Comparison of ENCODE assay signal across 8 cellular contexts in the genomic region with DNA sequence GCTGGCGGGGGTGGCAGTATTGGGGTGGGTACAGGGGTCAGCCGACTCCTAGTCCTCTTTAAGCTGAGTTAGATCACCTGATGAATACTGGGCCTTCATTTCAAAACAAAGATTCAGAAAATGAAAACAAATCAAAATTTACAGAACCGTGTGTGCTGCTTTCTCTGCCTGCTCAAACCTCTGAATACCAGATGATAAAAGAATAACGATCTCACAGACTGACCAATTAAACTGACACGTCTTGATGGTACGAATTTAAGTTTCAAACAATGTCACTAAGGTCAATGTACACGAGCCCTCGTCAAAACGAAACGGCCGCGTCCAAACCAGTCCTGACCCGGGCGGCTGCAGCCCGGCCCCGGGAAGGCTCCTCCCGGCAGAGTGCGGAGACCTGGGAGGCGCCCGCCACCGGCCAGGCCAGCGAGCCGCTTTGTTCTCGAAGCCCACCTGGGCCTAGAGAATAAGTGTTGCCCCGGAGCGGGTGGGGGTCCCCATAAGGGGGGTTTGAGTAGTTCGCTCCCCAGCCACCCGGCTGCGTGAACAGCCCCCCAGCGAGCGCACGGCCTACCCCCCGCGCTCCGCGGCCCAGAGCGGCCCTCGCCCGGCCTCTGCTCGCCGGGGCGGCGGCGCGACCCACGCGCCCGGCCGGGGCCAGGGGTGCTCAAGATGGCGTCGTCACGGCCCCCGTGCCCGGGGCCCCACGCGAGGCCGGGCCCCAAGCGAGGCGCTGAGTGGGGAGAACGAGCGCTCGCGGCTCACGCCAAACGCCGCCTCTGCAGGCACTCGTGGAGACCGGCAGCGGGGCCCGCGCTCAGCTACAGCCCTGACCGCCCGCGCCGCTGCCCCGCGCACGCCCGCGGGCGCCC. TPM values are rescaled to one million over a fixed set of nuclear protein-coding genes. Genes with fewer than 3 reads are reported as not detected.
A peak's percentile ranks its signal among the peaks of the same experiment; 100 is the strongest.
DNase-seq lines count a peak whose midpoint lies in the region; ATAC-seq and TF ChIP-seq lines count a peak whose summit lies in the region.

No MANE protein-coding gene starts in this region.

- H3K9me3 ChIP-seq in A673 (ENCODE audit: low read depth, low read length, poor library complexity, severe bottlenecking): no peaks in the 10 kb centered on the region
- H3K9me3 ChIP-seq in gastroesophageal sphincter: no peaks in the 10 kb centered on the region

- no peaks in the 10 kb centered on the region for H3K27me3 Mint-ChIP-seq in activated CD4-positive, alpha-beta memory T cell treated with anti-CD3 and anti-CD28 coated beads for 36 hours

- H3K4me1 ChIP-seq in A673 (ENCODE audit: insufficient read depth, low read length, poor library complexity, severe bottlenecking) (peaks cover 4% of the 10 kb centered on the region), gastroesophageal sphincter (peaks cover 0 to 66% (median 23%) of the 10 kb centered on the region in 3 donors)

- no TSS peak for BruUV-seq in A673 (replicated peaks; lab: Mats Ljungman, UMichigan)

- H3K27me3 ChIP-seq in A673 (replicated peaks; ENCODE audit: insufficient read depth, low read depth, low read length, poor library complexity): no peaks in the 10 kb centered on the region
- no peaks in the 10 kb centered on the region for H3K27me3 ChIP-seq in gastroesophageal sphincter

- peak overlapping the region; percentile 93 for H3K4me3 Mint-ChIP-seq in activated CD4-positive, alpha-beta memory T cell treated with anti-CD3 and anti-CD28 coated beads for 36 hours

- no peaks in the 10 kb centered on the region for H3K9me3 Mint-ChIP-seq in activated CD4-positive, alpha-beta memory T cell treated with anti-CD3 and anti-CD28 coated beads for 36 hours

- H3K4me3 ChIP-seq in A673 (ENCODE audit: low read depth, low read length, poor library complexity, severe bottlenecking) (peak overlapping the region; percentile 91), gastroesophageal sphincter (peak overlapping the region; percentile 96)

- peaks cover 40% of the 10 kb centered on the region for H3K36me3 ChIP-seq in A673 (ENCODE audit: insufficient read depth, low read length, poor library complexity, severe bottlenecking)
- peaks cover 0 to 32% of the 10 kb centered on the region in 2 donors for H3K36me3 ChIP-seq in gastroesophageal sphincter

- POLR2A ChIA-PET in A673 (lab: Charles Lee; ENCODE audit: low non-redundant PET): no interaction called here
- POLR2A ChIA-PET in activated CD4-positive, alpha-beta memory T cell treated with anti-CD3 and anti-CD28 coated beads for 36 hours (lab: Charles Lee): interaction anchor here (1.1 to 3.6 kb wide), 6 partner anchors 9 to 79 kb away, joined by 3 to 15 read pairs (median 7); a partner anchor contains a TSS

- CTCF ChIA-PET in A673 (lab: Charles Lee): no interaction called here
- CTCF ChIA-PET in activated CD4-positive, alpha-beta memory T cell treated with anti-CD3 and anti-CD28 coated beads for 36 hours (lab: Charles Lee): interaction anchor here (0.9 to 3.1 kb wide), 7 partner anchors 10 to 131 kb away, joined by 3 to 16 read pairs (median 5); a partner anchor contains a TSS

- TF ChIP-seq EP300 in gastroesophageal sphincter (IDR thresholded peaks at IDR 0.05): no peak

- 0% methylated on average over 5 to 6 of the region's 81 CpGs for WGBS in gastroesophageal sphincter (ENCODE audit: low coverage in 1 of 2), 2 donors

- H3K27ac ChIP-seq in A673 (ENCODE audit: low read depth, low read length, poor library complexity, severe bottlenecking): peak overlapping the region; percentile 95
- peak overlapping the region; percentile 91 to 100 (median 98) for H3K27ac ChIP-seq in gastroesophageal sphincter

- ATAC-seq in GM18873 (IDR thresholded peaks at IDR 0.05; ENCODE audit: low FRiP score, unreplicated experiment) (peak; percentile 11), HG03159 (IDR thresholded peaks at IDR 0.05; ENCODE audit: unreplicated experiment) (peak; percentile 15), gastroesophageal sphincter (peak; percentile 9)

- peaks cover 38% of the 10 kb centered on the region for H3K36me3 Mint-ChIP-seq in activated CD4-positive, alpha-beta memory T cell treated with anti-CD3 and anti-CD28 coated beads for 36 hours

- H3K27ac Mint-ChIP-seq in activated CD4-positive, alpha-beta memory T cell treated with anti-CD3 and anti-CD28 coated beads for 36 hours: peak overlapping the region; percentile 94

- H3K4me1 Mint-ChIP-seq in activated CD4-positive, alpha-beta memory T cell treated with anti-CD3 and anti-CD28 coated beads for 36 hours (ENCODE audit: low read depth): peaks cover 57% of the 10 kb centered on the region

- DNase-seq in A673 (ENCODE audit: low spot score) (peak; percentile 22), retina (peak; percentile 59), SKM-1 (lab: John Stamatoyannopoulos, UW; ENCODE audit: unreplicated experiment) (no peak), iPS-NIHi7 (ENCODE audit: extremely low spot score) (no peak)
- DNase-seq in activated CD4-positive, alpha-beta memory T cell treated with anti-CD3 and anti-CD28 coated beads for 36 hours: peak; percentile 27

- TF ChIP-seq CTCF in A673 (conservative IDR thresholded peaks at IDR 0.05; ENCODE audit: low read depth, low read length) (no peak), gastroesophageal sphincter (IDR thresholded peaks at IDR 0.05) (no peak)

- intact Hi-C loops in A673 (cut with micrococcal nuclease; ENCODE audit: unreplicated experiment): no loop called here
- intact Hi-C loops in activated CD4-positive, alpha-beta memory T cell treated with anti-CD3 and anti-CD28 coated beads for 36 hours (cut with micrococcal nuclease): loop anchor here (1.0 to 5.0 kb wide), 4 partner anchors 18 to 245 kb away; a partner anchor contains a TSS

- no peak for TF ChIP-seq POLR2A in gastroesophageal sphincter (IDR thresholded peaks at IDR 0.05)

RNA-seq across cellular contexts. Expression of a gene that starts 0.7 kb away (rescaled TPM):
- total RNA-seq in A673 (2021) (555 and 593 TPM in 2 replicates), gastroesophageal sphincter (100 to 1,000 TPM; 253 to 352 (median 303) TPM)
- 100 to 1,000 TPM; 301 to 316 TPM for total RNA-seq in activated CD4-positive, alpha-beta memory T cell treated with anti-CD3 and anti-CD28 coated beads for 36 hours

RNA-seq across cellular contexts. Expression of a gene that starts 1.1 kb away (rescaled TPM):
- 34.7 and 39.6 TPM in 2 replicates for total RNA-seq in A673 (2021)
- total RNA-seq in activated CD4-positive, alpha-beta memory T cell treated with anti-CD3 and anti-CD28 coated beads for 36 hours: 10 to 100 TPM; 13.7 to 15.2 TPM
- 10 to 100 TPM in 2 of 4 donors, 1 to 10 TPM in 2; 6.8 to 12.3 (median 11.1) TPM for total RNA-seq in gastroesophageal sphincter

RNA-seq across cellular contexts. Expression of a gene that starts 20.2 kb away (rescaled TPM):
- total RNA-seq in A673 (2021) (72.5 and 80.2 TPM in 2 replicates), gastroesophageal sphincter (10 to 100 TPM; 23.6 to 38.4 (median 35.3) TPM)
- total RNA-seq in activated CD4-positive, alpha-beta memory T cell treated with anti-CD3 and anti-CD28 coated beads for 36 hours: 10 to 100 TPM; 33.4 to 35.1 TPM

RNA-seq across cellular contexts. Expression of a gene that starts 40.3 kb away (rescaled TPM):
- total RNA-seq in A673 (2021): 40.9 and 48.1 TPM in 2 replicates
- total RNA-seq in activated CD4-positive, alpha-beta memory T cell treated with anti-CD3 and anti-CD28 coated beads for 36 hours: 10 to 100 TPM; 31.4 to 32.5 TPM
- total RNA-seq in gastroesophageal sphincter: 10 to 100 TPM; 23.7 to 31.3 (median 30.2) TPM

Comparison
In these comparisons a context has a peak if more than half of its experiments do, and no peak if none do; other contexts are left out.
1. DNase-seq: peak in A673 (single experiment), activated CD4-positive, alpha-beta memory T cell treated with anti-CD3 and anti-CD28 coated beads for 36 hours (single experiment) and retina (single experiment); none in SKM-1 (single experiment) and iPS-NIHi7 (single experiment).
2. Peak in every context shown above with its lines, with median percentiles within 50 percentile points of each other: ATAC-seq.